15 cellular contexts compared by ENCODE assay signal in the genomic region with DNA sequence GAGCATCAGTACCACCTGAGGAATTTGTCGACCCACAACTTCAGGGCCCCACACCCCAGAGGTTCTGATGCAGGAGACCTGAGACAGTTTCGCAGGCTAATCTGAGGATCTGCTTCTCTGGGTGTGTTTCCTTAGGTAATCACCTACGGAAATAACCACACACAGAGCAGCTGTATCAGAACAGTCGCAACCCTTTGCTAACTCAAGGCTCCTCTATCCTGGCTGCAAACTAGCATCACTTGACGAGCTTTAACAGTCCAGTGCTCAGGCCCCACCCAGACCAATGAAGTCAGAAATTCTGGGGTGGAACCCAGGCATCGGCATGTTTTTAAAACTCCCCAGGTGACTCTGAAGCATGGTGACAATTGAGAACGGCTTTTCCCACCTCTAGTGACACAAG.
DNase-seq lines count a peak whose midpoint lies in the region; ATAC-seq lines count a peak whose summit lies in the region.
"Had no signal": no experiment of that assay in that cellular context is flagged by ENCODE, and none has a peak within 500 bp of the region (broad histone marks: within the 10 kb centered on the region; RNA-seq: fewer than 3 reads in every experiment).

No MANE protein-coding gene starts in this region.

- H3K9me3 Mint-ChIP-seq in stimulated activated memory B cell treated with anti-CD40 and anti-IgM and Interleukin-4, amounts not matched to agents 10 μg/mL and 1 μg/mL and 100 μg/mL, for 72 hours: peaks cover 3% of the 10 kb centered on the region
- H3K9me3 Mint-ChIP-seq: CD8-positive, alpha-beta T cell; endodermal cell; T-helper 1 cell treated with Interleukin-12 subunit alpha and Interleukin-12 subunit beta and Interleukin-4 antibody, amounts not matched to agents 30 μg/mL and 1 μg/mL, for 36 hours had no signal

- no peak for DNase-seq in SHP77 treated with DMSO at 0.1 percent for 48 hours (lab: John Stamatoyannopoulos, UW)
- DNase-seq in stimulated activated naive CD4-positive, alpha-beta T cell treated with Interleukin-2 at 50 U/mL for 16 hours (lab: John Stamatoyannopoulos, UW): no peak
- DNase-seq: activated effector memory CD4-positive, alpha-beta T cell treated with Interleukin-2 at 50 U/mL for 16 hours; CD8-positive, alpha-beta T cell; endodermal cell; NCI-H2171 had no signal

- peaks cover 10% of the 10 kb centered on the region for H3K36me3 Mint-ChIP-seq in stimulated activated memory B cell treated with anti-CD40 and anti-IgM and Interleukin-4, amounts not matched to agents 10 μg/mL and 1 μg/mL and 100 μg/mL, for 72 hours
- H3K36me3 Mint-ChIP-seq: brain; CD8-positive, alpha-beta T cell had no signal

- ATAC-seq in GM18868 (IDR thresholded peaks at IDR 0.05; ENCODE audit: unreplicated experiment) (peak; percentile 77), GM21526 (IDR thresholded peaks at IDR 0.05; ENCODE audit: low FRiP score, unreplicated experiment) (peak; percentile 55), HG03378 (IDR thresholded peaks at IDR 0.05; ENCODE audit: unreplicated experiment) (peak; percentile 57), HG03139 (IDR thresholded peaks at IDR 0.05; ENCODE audit: unreplicated experiment) (no peak)
- ATAC-seq in stimulated activated memory B cell treated with anti-CD40 and anti-IgM and Interleukin-4, amounts not matched to agents 10 μg/mL and 1 μg/mL and 100 μg/mL, for 72 hours: peak; percentile 81
- ATAC-seq: CD8-positive, alpha-beta T cell; gastroesophageal sphincter; Panc1 had no signal

- H3K4me1 Mint-ChIP-seq in stimulated activated memory B cell treated with anti-CD40 and anti-IgM and Interleukin-4, amounts not matched to agents 10 μg/mL and 1 μg/mL and 100 μg/mL, for 72 hours: peaks cover 81% of the 10 kb centered on the region

- peak overlapping the region; percentile 87 for H3K27ac Mint-ChIP-seq in stimulated activated memory B cell treated with anti-CD40 and anti-IgM and Interleukin-4, amounts not matched to agents 10 μg/mL and 1 μg/mL and 100 μg/mL, for 72 hours
- H3K27ac Mint-ChIP-seq: brain; CD8-positive, alpha-beta T cell; T-helper 1 cell treated with Interleukin-12 subunit alpha and Interleukin-12 subunit beta and Interleukin-4 antibody, amounts not matched to agents 30 μg/mL and 1 μg/mL, for 36 hours had no signal

- H3K4me3 Mint-ChIP-seq in stimulated activated memory B cell treated with anti-CD40 and anti-IgM and Interleukin-4, amounts not matched to agents 10 μg/mL and 1 μg/mL and 100 μg/mL, for 72 hours: no peak overlapping the region
- H3K4me3 Mint-ChIP-seq: brain; CD8-positive, alpha-beta T cell; endodermal cell; T-helper 1 cell treated with Interleukin-12 subunit alpha and Interleukin-12 subunit beta and Interleukin-4 antibody, amounts not matched to agents 30 μg/mL and 1 μg/mL, for 36 hours had no signal

- H3K27me3 Mint-ChIP-seq in stimulated activated memory B cell treated with anti-CD40 and anti-IgM and Interleukin-4, amounts not matched to agents 10 μg/mL and 1 μg/mL and 100 μg/mL, for 72 hours: no peaks in the 10 kb centered on the region
